In the genomic region with DNA sequence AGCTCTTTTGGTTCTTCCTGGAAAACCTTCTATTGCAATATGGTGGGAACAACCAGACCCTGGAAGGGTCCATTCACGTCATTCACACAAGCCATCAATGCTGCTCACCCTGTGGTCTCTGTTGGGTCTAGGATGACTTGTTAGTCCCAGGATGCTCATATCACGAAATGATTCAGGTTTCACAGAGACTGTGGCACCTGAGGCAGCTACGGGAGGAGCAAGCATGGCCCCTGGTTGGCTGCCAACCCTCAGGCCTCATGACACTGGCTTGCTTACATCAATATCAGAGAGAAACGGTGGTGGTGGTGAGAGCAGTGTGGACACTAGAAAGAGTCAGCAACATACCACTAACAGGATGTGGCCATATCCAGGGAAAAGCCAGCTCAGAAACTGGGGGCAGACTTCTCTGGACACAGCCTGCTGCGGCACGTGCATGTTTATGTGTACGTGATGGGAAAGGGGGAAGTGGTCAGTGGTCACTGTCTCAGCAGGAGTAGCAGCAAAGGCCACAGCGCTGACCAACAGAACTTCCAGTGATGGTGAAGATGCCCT, we compare ENCODE assay signal across 18 cellular contexts.
"Had no signal": no experiment of that assay in that cellular context is flagged by ENCODE, and none has a peak within 500 bp of the region (broad histone marks: within the 10 kb centered on the region; RNA-seq: fewer than 3 reads in every experiment).

No MANE protein-coding gene starts in this region.

- H3K4me3 Mint-ChIP-seq: activated CD8-positive, alpha-beta memory T cell treated with anti-CD3 and anti-CD28 coated beads, Interleukin-2, amount 10 ng/mL, durations not matched to agents 7 days and 5 days; activated naive CD4-positive, alpha-beta T cell treated with anti-CD3 and anti-CD28 coated beads for 36 hours; activated naive CD8-positive, alpha-beta T cell treated with anti-CD3 and anti-CD28 coated beads, Interleukin-2, amount 10 ng/mL, durations not matched to agents 7 days and 5 days; activated T-cell treated with anti-CD3 and anti-CD28 coated beads, Interleukin-2, amount 50 U/mL, for 24 hours; T-helper 1 cell treated with Interleukin-12 subunit alpha and Interleukin-12 subunit beta and Interleukin-4 antibody, amounts not matched to agents 30 μg/mL and 1 μg/mL, for 36 hours had no signal

- H3K9me3 ChIP-seq: adrenal gland had no signal

- H3K4me1 Mint-ChIP-seq: activated naive CD8-positive, alpha-beta T cell treated with anti-CD3 and anti-CD28 coated beads, Interleukin-2, amount 10 ng/mL, durations not matched to agents 7 days and 5 days had no signal

- H3K36me3 Mint-ChIP-seq: activated CD8-positive, alpha-beta memory T cell treated with anti-CD3 and anti-CD28 coated beads, Interleukin-2, amount 10 ng/mL, durations not matched to agents 7 days and 5 days; activated naive CD8-positive, alpha-beta T cell treated with anti-CD3 and anti-CD28 coated beads, Interleukin-2, amount 10 ng/mL, durations not matched to agents 7 days and 5 days had no signal

- H3K36me3 ChIP-seq: adrenal gland had no signal

- H3K27ac Mint-ChIP-seq: activated CD8-positive, alpha-beta memory T cell treated with anti-CD3 and anti-CD28 coated beads, Interleukin-2, amount 10 ng/mL, durations not matched to agents 7 days and 5 days; activated naive CD4-positive, alpha-beta T cell treated with anti-CD3 and anti-CD28 coated beads for 36 hours; activated naive CD8-positive, alpha-beta T cell treated with anti-CD3 and anti-CD28 coated beads, Interleukin-2, amount 10 ng/mL, durations not matched to agents 7 days and 5 days; activated T-cell treated with anti-CD3 and anti-CD28 coated beads, Interleukin-2, amount 50 U/mL, for 24 hours; T-helper 1 cell treated with Interleukin-12 subunit alpha and Interleukin-12 subunit beta and Interleukin-4 antibody, amounts not matched to agents 30 μg/mL and 1 μg/mL, for 36 hours had no signal

- DNase-seq: activated CD4-positive, alpha-beta T cell treated with anti-CD3 and anti-CD28 coated beads for 4 hours; activated CD8-positive, alpha-beta memory T cell treated with anti-CD3 and anti-CD28 coated beads, Interleukin-2, amount 10 ng/mL, durations not matched to agents 7 days and 5 days; activated gamma-delta T cell; activated naive CD4-positive, alpha-beta T cell treated with anti-CD3 and anti-CD28 coated beads for 36 hours; activated naive CD8-positive, alpha-beta T cell treated with anti-CD3 and anti-CD28 coated beads, Interleukin-2, amount 10 ng/mL, durations not matched to agents 7 days and 5 days; activated T-cell treated with anti-CD3 and anti-CD28 coated beads, Interleukin-2, amount 50 U/mL, for 24 hours; adrenal gland; anterior cingulate cortex; KG1; NCI-H1048; NCI-H1694; NCI-H2029 treated with DMSO at 0.1 percent for 48 hours; NCI-H510A treated with DMSO at 0.1 percent for 48 hours; NCI-H69; PC-3; SHP77 treated with DMSO at 0.1 percent for 48 hours had no signal

- H3K27me3 ChIP-seq: adrenal gland had no signal

- H3K9me3 Mint-ChIP-seq: activated naive CD4-positive, alpha-beta T cell treated with anti-CD3 and anti-CD28 coated beads for 36 hours; activated naive CD8-positive, alpha-beta T cell treated with anti-CD3 and anti-CD28 coated beads, Interleukin-2, amount 10 ng/mL, durations not matched to agents 7 days and 5 days; activated T-cell treated with anti-CD3 and anti-CD28 coated beads, Interleukin-2, amount 50 U/mL, for 24 hours; T-helper 1 cell treated with Interleukin-12 subunit alpha and Interleukin-12 subunit beta and Interleukin-4 antibody, amounts not matched to agents 30 μg/mL and 1 μg/mL, for 36 hours had no signal

- H3K27ac ChIP-seq: adrenal gland had no signal

- ATAC-seq: activated CD4-positive, CD25-positive, alpha-beta regulatory T cell treated with anti-CD3 and anti-CD28 coated beads, Interleukin-2, amount 50 U/mL, for 24 hours; activated CD8-positive, alpha-beta memory T cell treated with anti-CD3 and anti-CD28 coated beads, Interleukin-2, amount 10 ng/mL, durations not matched to agents 7 days and 5 days; PC-3 had no signal

- H3K4me3 ChIP-seq: adrenal gland had no signal
